In genomic region chr19:19385131-19385899, GRCh38 we compare ENCODE assay signal across 8 cellular contexts. TPM values are rescaled to one million over a fixed set of nuclear protein-coding genes. Genes with fewer than 3 reads are reported as not detected.
DNase-seq lines count a peak whose midpoint lies in the region; ATAC-seq and TF ChIP-seq lines count a peak whose summit lies in the region.

No MANE protein-coding gene starts in this region.

- WGBS in psoas muscle, 3 donors = 0 to 1% (median 0%) methylated on average over 63 to 75 of the region's 75 CpGs

- intact Hi-C loops in psoas muscle (cut with DNase I) = no loop called here
- intact Hi-C loops in uterus (cut with DNase I; ENCODE audit: low total_unique reads) = no loop called here

- H3K36me3 ChIP-seq in right atrium auricular region (no peaks in the 10 kb centered on the region), psoas muscle (ENCODE audit: insufficient read depth in 1 of 2, low read depth in 1 of 2) (no peaks in the 10 kb centered on the region), uterus (no peaks in the 10 kb centered on the region)

- H3K27ac ChIP-seq in right atrium auricular region (peak overlapping the region; percentile 78 to 83), psoas muscle (peak overlapping the region; percentile 86), uterus (peak overlapping the region; percentile 83 to 91)

- peak; percentile 91 to 95 for DNase-seq in NCI-H187 (lab: John Stamatoyannopoulos, UW)
- peak; percentile 98 to 100 (median 99) for DNase-seq in T-helper 2 cell
- peak; percentile 91 to 100 (median 100) for DNase-seq in anterior cingulate cortex (lab: John Stamatoyannopoulos, UW)
- peak; percentile 100 for DNase-seq in right atrium auricular region (ENCODE audit: low spot score)
- peak; percentile 100 for DNase-seq in psoas muscle
- DNase-seq in uterus = peak; percentile 99 to 100

- H3K27me3 ChIP-seq in right atrium auricular region = no peaks in the 10 kb centered on the region
- H3K27me3 ChIP-seq in psoas muscle (ENCODE audit: insufficient read depth in 3 of 3, low read length in 2 of 3) = no peaks in the 10 kb centered on the region
- no peaks in the 10 kb centered on the region for H3K27me3 ChIP-seq in uterus

- ATAC-seq in GM18502 (IDR thresholded peaks at IDR 0.05; ENCODE audit: poor library complexity, unreplicated experiment) (peak; percentile 92), HG02943 (IDR thresholded peaks at IDR 0.05; ENCODE audit: low read depth, unreplicated experiment) (peak; percentile 91), psoas muscle (peak; percentile 95 to 98 (median 96))

- H3K4me1 ChIP-seq in right atrium auricular region (peaks cover 0 to 42% of the 10 kb centered on the region in 2 donors), psoas muscle (peaks cover 39% of the 10 kb centered on the region), uterus (no peaks in the 10 kb centered on the region)

- H3K9me3 ChIP-seq in right atrium auricular region = no peaks in the 10 kb centered on the region
- H3K9me3 ChIP-seq in psoas muscle = no peaks in the 10 kb centered on the region
- no peaks in the 10 kb centered on the region for H3K9me3 ChIP-seq in uterus

- TF ChIP-seq POLR2A in uterus (IDR thresholded peaks at IDR 0.05) = peak; percentile 54 to 72

- H3K4me3 ChIP-seq in right atrium auricular region (peak overlapping the region; percentile 89 to 98), psoas muscle (peak overlapping the region; percentile 92), uterus (peak overlapping the region; percentile 76 to 84)

- TF ChIP-seq CTCF in right atrium auricular region (IDR thresholded peaks at IDR 0.05) = peak in 1 of 2 donors; percentile 48
- peak; percentile 27 for TF ChIP-seq CTCF in psoas muscle (IDR thresholded peaks at IDR 0.05)
- peak in 3 of 4 experiments; percentile 15 to 53 (median 26) for TF ChIP-seq CTCF in uterus (IDR thresholded peaks at IDR 0.05)

RNA-seq across cellular contexts. Expression of gene GATAD2A, which starts 20.2 kb away (rescaled TPM):
- 10 to 100 TPM; 27.7 to 32.9 TPM for total RNA-seq in right atrium auricular region
- total RNA-seq in psoas muscle = 10 to 100 TPM; 25.3 to 65.9 (median 55.6) TPM
- 10 to 100 TPM; 18.5 to 43.4 (median 32.5) TPM for polyA plus RNA-seq in psoas muscle
- 10 to 100 TPM in 3 of 4 donors, 1 to 10 TPM in 1; 9.7 to 65.1 (median 22.3) TPM for total RNA-seq in uterus

Comparison
In these comparisons a context has a peak if more than half of its experiments do, and no peak if none do; other contexts are left out.
1. Peak in every context shown above with its lines: DNase-seq, ATAC-seq, H3K4me3 ChIP-seq and H3K27ac ChIP-seq.